Comparison of ENCODE assay signal across 12 cellular contexts in the genomic region with DNA sequence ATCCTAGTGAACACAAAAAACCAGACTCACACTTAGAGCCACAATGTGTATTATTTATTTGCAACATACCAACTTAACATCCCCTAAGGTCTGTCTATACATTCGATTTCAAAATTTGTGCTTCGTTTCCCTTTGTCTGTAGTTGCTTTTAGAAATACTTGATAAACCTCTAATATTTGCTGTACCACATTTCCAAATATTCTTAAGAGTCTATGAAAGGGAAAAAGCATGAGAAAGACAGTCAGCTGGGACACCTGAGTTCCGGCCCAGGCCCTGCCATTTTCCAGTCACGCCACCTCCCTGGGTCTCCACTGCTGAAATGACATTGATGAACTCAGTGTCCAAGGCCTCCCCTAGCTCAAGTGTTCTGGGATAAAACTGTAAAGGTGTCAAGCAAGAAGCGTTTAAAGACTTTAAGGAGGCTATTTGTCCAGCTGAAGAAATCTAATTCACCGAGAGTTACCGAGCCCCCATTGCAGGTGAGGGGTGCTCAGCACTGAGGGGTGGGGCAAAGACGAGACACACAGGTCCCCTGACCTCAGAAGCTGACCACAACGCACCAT. TPM values are rescaled to one million over a fixed set of nuclear protein-coding genes. Genes with fewer than 3 reads are reported as not detected.
DNase-seq lines count a peak whose midpoint lies in the region; ATAC-seq and TF ChIP-seq lines count a peak whose summit lies in the region.
"Had no signal": no experiment of that assay in that cellular context is flagged by ENCODE, and none has a peak within 500 bp of the region (broad histone marks: within the 10 kb centered on the region; RNA-seq: fewer than 3 reads in every experiment).

No MANE protein-coding gene starts in this region.

- H3K27ac ChIP-seq in mucosa of rectum (ENCODE audit: low read depth in 2 of 2, low read length in 2 of 2) (peak overlapping the region; percentile 58 to 80), GM23338 (ENCODE audit: low read depth) (no peak overlapping the region)
- H3K27ac ChIP-seq: C4-2B had no signal

- H3K27me3 ChIP-seq in mucosa of rectum (ENCODE audit: control insufficient read depth in 2 of 2, insufficient read depth in 2 of 2, low read length in 2 of 2) = no peaks in the 10 kb centered on the region
- H3K27me3 ChIP-seq in GM23338 (ENCODE audit: insufficient read depth) = no peaks in the 10 kb centered on the region
- H3K27me3 ChIP-seq: dorsolateral prefrontal cortex, heart left ventricle had no signal

- H3K36me3 Mint-ChIP-seq in CD14-positive monocyte (no peaks in the 10 kb centered on the region), HFFc6 (ENCODE audit: low read depth) (peaks cover 4% of the 10 kb centered on the region; the same call in 1 of the 2 replicates), GM23338 (ENCODE audit: low read depth) (peaks cover 10% of the 10 kb centered on the region)
- H3K36me3 Mint-ChIP-seq in activated T-cell treated with anti-CD3 and anti-CD28 coated beads, Interleukin-2, amount 50 U/mL, for 4 hours (ENCODE audit: insufficient read depth) = no peaks in the 10 kb centered on the region

- H3K9me3 Mint-ChIP-seq in CD14-positive monocyte (peaks cover 0 to under 1% (median 0%) of the 10 kb centered on the region in 7 donors), HFFc6 (no peaks in the 10 kb centered on the region), GM23338 (no peaks in the 10 kb centered on the region)
- no peaks in the 10 kb centered on the region for H3K9me3 Mint-ChIP-seq in activated T-cell treated with anti-CD3 and anti-CD28 coated beads, Interleukin-2, amount 50 U/mL, for 4 hours

- H3K27me3 Mint-ChIP-seq in CD14-positive monocyte (ENCODE audit: low read depth in 3 of 3) (peaks cover 0 to 3% (median 3%) of the 10 kb centered on the region in 3 donors), HFFc6 (ENCODE audit: insufficient read depth) (no peaks in the 10 kb centered on the region; the same call in 1 of the 2 replicates), GM23338 (ENCODE audit: insufficient read depth, low read depth, poor library complexity) (peaks cover 9% of the 10 kb centered on the region)
- H3K27me3 Mint-ChIP-seq in activated T-cell treated with anti-CD3 and anti-CD28 coated beads, Interleukin-2, amount 50 U/mL, for 4 hours (ENCODE audit: low read depth) = no peaks in the 10 kb centered on the region

- TF ChIP-seq CTCF in CD14-positive monocyte (IDR thresholded peaks at IDR 0.05) (no peak), HFFc6 (IDR thresholded peaks at IDR 0.05) (no peak), GM23338 (conservative IDR thresholded peaks at IDR 0.05; ENCODE audit: low read depth in 2 of 2) (no peak)

- DNase-seq in CD14-positive monocyte (ENCODE audit: low spot score) (no peak), HFFc6 (no peak), 8988T (no peak), SHP77 treated with DMSO at 0.1 percent for 48 hours (lab: John Stamatoyannopoulos, UW) (no peak), GM23338 (ENCODE audit: low spot score) (no peak)
- DNase-seq in activated T-cell treated with anti-CD3 and anti-CD28 coated beads, Interleukin-2, amount 50 U/mL, for 4 hours = no peak
- DNase-seq: NCI-H1694 had no signal

- H3K4me3 Mint-ChIP-seq in CD14-positive monocyte = peak overlapping the region; percentile 76 to 92
- peak overlapping the region; percentile 72 for H3K4me3 Mint-ChIP-seq in HFFc6
- H3K4me3 Mint-ChIP-seq in activated T-cell treated with anti-CD3 and anti-CD28 coated beads, Interleukin-2, amount 50 U/mL, for 4 hours = peak overlapping the region; percentile 66
- no peak overlapping the region for H3K4me3 Mint-ChIP-seq in GM23338

- H3K27ac Mint-ChIP-seq in CD14-positive monocyte = peak overlapping the region; percentile 80 to 87 (median 87)
- H3K27ac Mint-ChIP-seq in HFFc6 = peak overlapping the region; percentile 62
- no peak overlapping the region for H3K27ac Mint-ChIP-seq in GM23338

- H3F3A ChIP-seq in GM23338 (replicated peaks; ENCODE audit: low read depth) = no peaks in the 10 kb centered on the region

- H3K4me3 ChIP-seq in mucosa of rectum (ENCODE audit: low read length in 2 of 2) (no peak overlapping the region), GM23338 (no peak overlapping the region)
- H3K4me3 ChIP-seq: dorsolateral prefrontal cortex had no signal

- H3K9ac ChIP-seq in mucosa of rectum (ENCODE audit: low read depth in 1 of 2, low read length in 2 of 2) = no peak overlapping the region

- no peak overlapping the region for H3K4me2 ChIP-seq in GM23338

- no peaks in the 10 kb centered on the region for H4K20me1 ChIP-seq in GM23338 (replicated peaks; ENCODE audit: insufficient read depth)

- ATAC-seq in activated T-cell treated with anti-CD3 and anti-CD28 coated beads, Interleukin-2, amount 50 U/mL, for 4 hours = no peak
- ATAC-seq in GM23338 = no peak
- no peak for ATAC-seq in GM18873 (IDR thresholded peaks at IDR 0.05; ENCODE audit: low FRiP score, unreplicated experiment)

- no peaks in the 10 kb centered on the region for H3K36me3 ChIP-seq in mucosa of rectum (ENCODE audit: control insufficient read depth in 2 of 2, insufficient read depth in 2 of 2, low read length in 2 of 2)
- 0 out of 2 replicates have a peak, but pooled peaks cover 3% of the 10 kb centered on the region for H3K36me3 ChIP-seq in GM23338 (ENCODE audit: insufficient read depth)

- H3K9me3 ChIP-seq in mucosa of rectum (ENCODE audit: control insufficient read depth in 2 of 2, low read length in 2 of 2) = no peaks in the 10 kb centered on the region
- H3K9me3 ChIP-seq: heart left ventricle had no signal

- no peak overlapping the region for H2AFZ ChIP-seq in GM23338

- H3K4me1 ChIP-seq in mucosa of rectum (ENCODE audit: control insufficient read depth in 2 of 2, insufficient read depth in 2 of 2, low read length in 2 of 2) (peaks cover 0 to 5% of the 10 kb centered on the region in 2 donors), GM23338 (ENCODE audit: insufficient read depth) (peaks cover 14% of the 10 kb centered on the region)

- H3K4me1 Mint-ChIP-seq in CD14-positive monocyte = peaks cover 32% of the 10 kb centered on the region
- H3K4me1 Mint-ChIP-seq in HFFc6 (ENCODE audit: low read depth) = peaks cover 75% of the 10 kb centered on the region
- peaks cover 60% of the 10 kb centered on the region for H3K4me1 Mint-ChIP-seq in activated T-cell treated with anti-CD3 and anti-CD28 coated beads, Interleukin-2, amount 50 U/mL, for 4 hours (ENCODE audit: low read depth)
- peaks cover 23% of the 10 kb centered on the region for H3K4me1 Mint-ChIP-seq in GM23338

- H3K79me2 ChIP-seq in GM23338 (replicated peaks; ENCODE audit: insufficient read depth) = no peaks in the 10 kb centered on the region

- H3K9me2 ChIP-seq in GM23338 (ENCODE audit: insufficient read depth) = 0 out of 2 replicates have a peak, but pooled peaks cover 2% of the 10 kb centered on the region

- intact Hi-C loops in CD14-positive monocyte (cut with micrococcal nuclease) = no loop called here

RNA-seq across cellular contexts. Expression of gene LRRC2, which starts 26.6 kb away (rescaled TPM):
- not detected for polyA plus RNA-seq in CD14-positive monocyte
- under 1 TPM; 0.19 to 0.56 (median 0.37) TPM for total RNA-seq in HFFc6 (2021; fragmentation: NEBNext Ultra II Directional; extraction: Animal tissue kit (Norgen Biotek cat#: 25700))
- under 1 TPM; 0.03 to 0.13 (median 0.03) TPM for total RNA-seq in activated T-cell treated with anti-CD3 and anti-CD28 coated beads, Interleukin-2, amount 50 U/mL, for 4 hours
- 5.5 and 7.1 TPM in 2 replicates for total RNA-seq in GM23338 (2014; rRNA removed; shearing (Covaris generic))
- 4.0 and 6.5 TPM in 2 replicates for polyA plus RNA-seq in GM23338 (2016; fragmentation: Nextera tagmentation; extraction: Ambion mirVana)

RNA-seq across cellular contexts. Expression of gene RTP3, which starts 41.7 kb away (rescaled TPM):
- polyA plus RNA-seq in CD14-positive monocyte = not detected
- total RNA-seq in HFFc6 (2021; fragmentation: NEBNext Ultra II Directional; extraction: Animal tissue kit (Norgen Biotek cat#: 25700)) = not detected
- total RNA-seq in activated T-cell treated with anti-CD3 and anti-CD28 coated beads, Interleukin-2, amount 50 U/mL, for 4 hours = not detected
- 0.97 TPM in 1 of 2 replicates, not detected in the other for total RNA-seq in GM23338 (2014; rRNA removed; shearing (Covaris generic))
- 0.16 TPM in 1 of 2 replicates, not detected in the other for polyA plus RNA-seq in GM23338 (2016; fragmentation: Nextera tagmentation; extraction: Ambion mirVana)
- total RNA-seq: dorsolateral prefrontal cortex, heart left ventricle had no signal
- polyA plus RNA-seq: heart left ventricle had no signal
